Comparison of ENCODE assay signal across 27 cellular contexts in the genomic region with DNA sequence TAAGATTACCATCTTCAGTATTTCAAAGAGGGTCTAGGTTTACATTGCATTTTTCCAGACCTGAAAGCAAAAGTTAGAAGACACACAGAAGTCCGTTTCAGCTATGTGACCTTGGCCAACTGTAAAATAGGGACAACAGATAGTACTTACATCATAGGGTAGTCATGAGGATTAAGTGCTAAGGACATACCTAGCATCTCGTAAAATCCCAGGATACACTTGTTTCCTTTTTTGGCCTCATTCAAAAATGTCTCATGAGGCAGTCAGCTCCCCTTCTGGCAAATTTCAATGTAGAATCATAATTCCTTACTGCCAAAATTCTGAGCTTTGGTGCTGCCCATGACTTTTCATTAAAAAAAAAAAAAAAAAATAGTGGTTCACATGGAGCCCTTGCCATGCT. TPM values are rescaled to one million over a fixed set of nuclear protein-coding genes. Genes with fewer than 3 reads are reported as not detected.
DNase-seq lines count a peak whose midpoint lies in the region; FAIRE-seq and TF ChIP-seq lines count a peak whose summit lies in the region.
"Had no signal": no experiment of that assay in that cellular context is flagged by ENCODE, and none has a peak within 500 bp of the region (broad histone marks: within the 10 kb centered on the region; RNA-seq: fewer than 3 reads in every experiment).

No MANE protein-coding gene starts in this region.

- no peak for FAIRE-seq in H1 (lab: Jason Lieb, UNC)
- FAIRE-seq: TTC549 had no signal

- H3K4me1 ChIP-seq in H1 (replicated peaks in 1 of 4; ENCODE audit: control insufficient read depth in 3 of 4, insufficient read depth in 4 of 4, low read length in 3 of 4) (peaks cover 13 to 23% (median 15%) of the 10 kb centered on the region in 4 experiments), skeletal muscle satellite cell (ENCODE audit: control insufficient read depth, insufficient read depth, low read length) (peaks cover 50% of the 10 kb centered on the region)

- 0 out of 2 replicates have a peak, but pooled peaks cover 2% of the 10 kb centered on the region for H3K79me1 ChIP-seq in H1 (ENCODE audit: low read depth, low read length)

- peaks cover 3% of the 10 kb centered on the region; the same call in 1 of the 2 replicates for H3K23me2 ChIP-seq in H1 (ENCODE audit: low read depth, low read length)

- no peak for TF ChIP-seq RAD21 in H1 (IDR thresholded peaks at IDR 0.05 in 1 of 2, conservative IDR thresholded peaks at IDR 0.05 in 1 of 2; ENCODE audit: low read depth in 2 of 2, low read length in 2 of 2)

- H3K36me3 ChIP-seq in MG63 (no peaks in the 10 kb centered on the region), H1 (ENCODE audit: control insufficient read depth in 2 of 4, insufficient read depth in 4 of 4, low read length in 3 of 4) (no peaks in the 10 kb centered on the region), skeletal muscle satellite cell (ENCODE audit: insufficient read depth, low read length) (no peaks in the 10 kb centered on the region)
- H3K36me3 ChIP-seq: BLaER1, lower lobe of right lung had no signal

- TF ChIP-seq CTCF in H1 (IDR thresholded peaks at IDR 0.05; ENCODE audit: control extremely low read depth in 1 of 3, insufficient read depth in 1 of 3, low read depth in 1 of 3, low read length in 3 of 3), result no peak

- no peak for TF ChIP-seq POLR2A in H1 (IDR thresholded peaks at IDR 0.05; ENCODE audit: control extremely low read depth in 1 of 2, low read depth in 2 of 2, low read length in 2 of 2)

- H3K23ac ChIP-seq in H1 (ENCODE audit: insufficient read length), result no peak overlapping the region

- no peak overlapping the region for H3K9ac ChIP-seq in H1 (replicated peaks in 1 of 4; ENCODE audit: extremely low read depth in 1 of 4, low read depth in 3 of 4, low read length in 3 of 4)
- peak overlapping the region; percentile 75 for H3K9ac ChIP-seq in skeletal muscle satellite cell (ENCODE audit: low read depth, low read length)
- H3K9ac ChIP-seq: BLaER1 had no signal

- no peaks in the 10 kb centered on the region for H3K27me3 ChIP-seq in MG63
- H3K27me3 ChIP-seq in H1 (replicated peaks in 1 of 4; ENCODE audit: control insufficient read depth in 3 of 4, extremely low read depth in 1 of 4, insufficient read depth in 3 of 4, low read length in 3 of 4), result peaks cover 0 to 4% (median 2%) of the 10 kb centered on the region in 4 experiments; a peak in 5 of 7 replicates
- no peaks in the 10 kb centered on the region for H3K27me3 ChIP-seq in skeletal muscle satellite cell (ENCODE audit: control insufficient read depth, insufficient read depth, low read length)
- H3K27me3 ChIP-seq: body of pancreas had no signal

- H2BK20ac ChIP-seq in H1 (ENCODE audit: low read length), result no peak overlapping the region

- H3K9me3 ChIP-seq in MG63, result no peaks in the 10 kb centered on the region
- no peaks in the 10 kb centered on the region for H3K9me3 ChIP-seq in H1 (ENCODE audit: insufficient read depth in 2 of 2, low read depth in 1 of 2, low read length in 1 of 2)
- no peaks in the 10 kb centered on the region for H3K9me3 ChIP-seq in skeletal muscle satellite cell (replicated peaks; ENCODE audit: low read length)
- H3K9me3 ChIP-seq: BLaER1, body of pancreas, lower lobe of right lung had no signal

- POLR2A ChIA-PET in H1 (lab: Charles Lee; ENCODE audit: partially characterized antibody), result interaction anchor here (1.1 kb wide), 1 partner anchor 195 kb away, joined by 3 read pairs; no protein-coding TSS in a partner anchor

- no peak overlapping the region for H2AK5ac ChIP-seq in H1 (ENCODE audit: low read depth, low read length)

- CTCF ChIA-PET in H1 (lab: Charles Lee; ENCODE audit: partially characterized antibody), result interaction anchor here (0.7 to 2.1 kb wide), 6 partner anchors 10 to 195 kb away, joined by 3 to 10 read pairs (median 3); no protein-coding TSS in a partner anchor

- H3K56ac ChIP-seq in H1 (replicated peaks; ENCODE audit: insufficient read length, low read depth, low read length), result no peak overlapping the region

- no peak overlapping the region for H4K5ac ChIP-seq in H1 (ENCODE audit: insufficient read length, low read depth, low read length)

- no peak for TF ChIP-seq EP300 in H1 (IDR thresholded peaks at IDR 0.05; ENCODE audit: borderline replicate concordance in 1 of 2, low read depth in 2 of 2, low read length in 2 of 2)

- no peak overlapping the region for H3K27ac ChIP-seq in H1 (ENCODE audit: low read depth, low read length)
- H3K27ac ChIP-seq: BLaER1, body of pancreas, lower lobe of right lung had no signal

- no peak overlapping the region for H2BK5ac ChIP-seq in H1 (ENCODE audit: low read depth, low read length)

- no peak overlapping the region for H3K4ac ChIP-seq in H1 (replicated peaks; ENCODE audit: insufficient read length, low read depth, low read length)

- H3K18ac ChIP-seq in H1 (ENCODE audit: extremely low read depth, low read length), result no peak overlapping the region

- H3K4me3 ChIP-seq in MG63 (no peak overlapping the region), H1 (ENCODE audit: extremely low read depth in 1 of 4, insufficient read depth in 2 of 4, low read depth in 3 of 4, low read length in 4 of 4) (no peak overlapping the region), skeletal muscle satellite cell (ENCODE audit: low read length) (no peak overlapping the region)
- H3K4me3 ChIP-seq: BLaER1, body of pancreas, lower lobe of right lung had no signal

- 88% methylated on average over 2 of the region's 2 CpGs; no CpG with 5 or more reads in 1 of the 2 experiments for WGBS in H1 (ENCODE audit: extremely low coverage in 1 of 2, insufficient coverage in 1 of 2, insufficient read length in 1 of 2, insufficient replicate concordance in 2 of 2, low coverage in 1 of 2, low lambda C conversion rate in 2 of 2, missing lambda C conversion rate in 1 of 2), 2 experiments

- H4K91ac ChIP-seq in H1 (replicated peaks; ENCODE audit: insufficient read length, low read length), result no peak overlapping the region

- H2BK15ac ChIP-seq in H1 (ENCODE audit: low read length), result 0 out of 2 replicates have a peak overlapping the region, but pooled peaks have one; percentile 33

- no peak overlapping the region for H2BK12ac ChIP-seq in H1 (ENCODE audit: low read depth, low read length)

- DNase-seq in ELR (ENCODE audit: low read depth) (peak; percentile 34), MG63 (peak; percentile 12), H1 (ENCODE audit: low read depth in 1 of 2, low spot score in 2 of 2) (no peak), NCI-H1048 (lab: John Stamatoyannopoulos, UW) (no peak), NK-92 (lab: John Stamatoyannopoulos, UW; ENCODE audit: unreplicated experiment) (no peak)
- no peak for DNase-seq in activated CD4-positive, alpha-beta T cell treated with anti-CD3 and anti-CD28 coated beads, Interleukin-2, amount 50 U/mL, for 4 hours
- DNase-seq: activated CD4-positive, alpha-beta memory T cell treated with anti-CD3 and anti-CD28 coated beads, Interleukin-2, amount 10 ng/mL, durations not matched to agents 7 days and 5 days; activated CD8-positive, alpha-beta memory T cell treated with anti-CD3 and anti-CD28 coated beads, Interleukin-2, amount 50 U/mL, for 4 hours; activated naive CD4-positive, alpha-beta T cell treated with Interleukin-2 at 50 U/mL for 16 hours; body of pancreas; dermis blood vessel endothelial cell; DMS153; GDM1; hippocampal formation; lower lobe of right lung; naive thymus-derived CD4-positive, alpha-beta T cell; NCI-H1105; NCI-H187 treated with DMSO at 0.1 percent for 48 hours; NCI-H2171; NCI-H510A; stimulated activated CD4-positive, alpha-beta T cell treated with anti-CD3 and anti-CD28 coated beads, Interleukin-15, amount 100 ng/mL, for 24 hours; stimulated activated CD4-positive, alpha-beta T cell treated with anti-CD3 and anti-CD28 coated beads, Interleukin-4, amount 100 ng/mL, for 4 hours; substantia nigra; T-helper 17 cell had no signal

- H4K8ac ChIP-seq in H1 (ENCODE audit: extremely low read depth, insufficient read depth, low read length), result no peak overlapping the region

- no peaks in the 10 kb centered on the region for H4K20me1 ChIP-seq in H1 (replicated peaks in 1 of 2; ENCODE audit: control insufficient read depth in 1 of 2, insufficient read depth in 2 of 2, low read length in 2 of 2)

- H3K14ac ChIP-seq in H1 (ENCODE audit: insufficient read length), result no peak overlapping the region

- no peak overlapping the region for H2AFZ ChIP-seq in H1 (ENCODE audit: low read length)

- no peak overlapping the region for H3K4me2 ChIP-seq in H1 (ENCODE audit: insufficient read depth in 1 of 2, low read depth in 2 of 2, low read length in 2 of 2)
- peak overlapping the region; percentile 10 for H3K4me2 ChIP-seq in skeletal muscle satellite cell (ENCODE audit: low read length)

- no peak overlapping the region for H2BK120ac ChIP-seq in H1 (replicated peaks; ENCODE audit: low read depth, low read length)

- H3K79me2 ChIP-seq in H1 (ENCODE audit: control insufficient read depth in 1 of 2, insufficient read depth in 2 of 2, low read length in 2 of 2), result no peaks in the 10 kb centered on the region

TF ChIP-seq in H1, 55 proteins besides CTCF, POLR2A, EP300 and RAD21 (continues in another document):
- TF ChIP-seq POLR2AphosphoS5 (IDR thresholded peaks at IDR 0.05; ENCODE audit: low read depth, low read length) (no peak), TCF12 (IDR thresholded peaks at IDR 0.05; ENCODE audit: low read depth, low read length) (no peak), HDAC6 (IDR thresholded peaks at IDR 0.05; ENCODE audit: low read depth, low read length) (no peak), RFX5 (IDR thresholded peaks at IDR 0.05; ENCODE audit: borderline replicate concordance, low read depth, low read length) (no peak), FOSL1 (IDR thresholded peaks at IDR 0.05; ENCODE audit: insufficient read depth, low read depth, low read length) (no peak), RBBP5 (IDR thresholded peaks at IDR 0.05; ENCODE audit: borderline replicate concordance, low read depth, low read length) (no peak), HDAC2 (IDR thresholded peaks at IDR 0.05; ENCODE audit: borderline replicate concordance in 1 of 2, low read depth in 2 of 2, low read length in 2 of 2) (no peak)
- TF ChIP-seq, protein P1, sequence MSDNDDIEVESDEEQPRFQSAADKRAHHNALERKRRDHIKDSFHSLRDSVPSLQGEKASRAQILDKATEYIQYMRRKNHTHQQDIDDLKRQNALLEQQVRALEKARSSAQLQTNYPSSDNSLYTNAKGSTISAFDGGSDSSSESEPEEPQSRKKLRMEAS (IDR thresholded peaks at IDR 0.05), result no peak

RNA-seq across cellular contexts. Expression of a gene that starts 6.4 kb away (rescaled TPM):
- 0.59 TPM in 1 of 2 replicates, not detected in the other for total RNA-seq in MG63 (2014; rRNA removed; shearing (Covaris generic); ENCODE audit: low replicate concordance)
- 27.0 and 30.3 TPM in 2 replicates for total RNA-seq in H1 (2021; fragmentation: NEBNext Ultra II Directional; extraction: Animal tissue kit (Norgen Biotek cat#: 25700))
- 13.3 and 13.6 TPM in 2 replicates for polyA plus RNA-seq in H1 (2011; rRNA removed)
- polyA plus RNA-seq in H1 (2011; cell fraction: cytosol; rRNA removed), result 15.2 TPM
- 12.0 TPM for polyA plus RNA-seq in H1 (2011; cell fraction: nucleus; rRNA removed)
- 14.3 to 18.7 TPM (median 15.9 TPM) in 4 replicates for polyA plus RNA-seq in H1 (2012, experiment 1 of 2)
- 16.9 TPM for polyA plus RNA-seq in H1 (2012, experiment 2 of 2)
- 17.0 TPM for polyA plus RNA-seq in H1 (2013, experiment 1 of 2)
- 20.2 TPM for polyA plus RNA-seq in H1 (2013, experiment 2 of 2)
- polyA minus RNA-seq in H1 (2011; rRNA and poly(A)+ RNA removed), result 28.9 and 41.0 TPM in 2 replicates
- 37.5 TPM for polyA minus RNA-seq in H1 (2011; cell fraction: cytosol; rRNA and poly(A)+ RNA removed)
- polyA minus RNA-seq in H1 (2011; cell fraction: nucleus; rRNA and poly(A)+ RNA removed), result 14.9 TPM
- 35.2 and 70.1 TPM in 2 replicates for total RNA-seq in skeletal muscle satellite cell (2012; rRNA removed)

Comparison
In these comparisons a context has a peak if more than half of its experiments do, and no peak if none do; other contexts are left out.
1. DNase-seq: peak in ELR (single experiment) and MG63 (single experiment); none in H1 (0 of 2), NCI-H1048 (single experiment), activated CD4-positive, alpha-beta T cell treated with anti-CD3 and anti-CD28 coated beads, Interleukin-2, amount 50 U/mL, for 4 hours (0 of 2) and NK-92 (single experiment).
2. RNA of a gene that starts 6.4 kb away (total RNA-seq): 27.0 to 30.3 TPM in H1; 0.59 TPM in MG63; every median in the first group is over 10 times any median in the second.